Comparison of ENCODE assay signal across 1 cellular context in the genomic region with DNA sequence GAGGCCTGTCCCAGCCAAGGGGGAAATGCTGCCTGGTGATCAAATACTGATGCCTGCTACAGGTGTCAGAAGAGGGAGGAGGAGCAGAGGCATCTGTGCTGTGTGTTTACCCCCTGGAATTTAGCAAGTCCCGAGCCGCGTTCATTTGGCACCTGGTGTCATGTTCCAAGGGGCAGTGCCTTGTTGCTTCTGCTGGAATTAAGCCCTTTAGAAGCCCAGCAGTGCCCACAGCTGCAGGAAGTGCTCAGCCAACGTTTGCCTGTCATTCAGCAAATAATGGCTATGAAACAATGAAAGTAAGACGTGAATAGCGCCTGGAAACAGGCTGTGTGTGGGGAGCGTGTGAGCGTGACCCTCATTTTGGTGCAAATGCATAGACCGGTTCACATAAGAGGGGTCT.
TF ChIP-seq lines count a peak whose summit lies in the region.

No MANE protein-coding gene starts in this region.

TF ChIP-seq in GM23338, 12 proteins besides CTCF, POLR2A, EP300 and RAD21 (continued from another document):
- TF ChIP-seq, protein P1, sequence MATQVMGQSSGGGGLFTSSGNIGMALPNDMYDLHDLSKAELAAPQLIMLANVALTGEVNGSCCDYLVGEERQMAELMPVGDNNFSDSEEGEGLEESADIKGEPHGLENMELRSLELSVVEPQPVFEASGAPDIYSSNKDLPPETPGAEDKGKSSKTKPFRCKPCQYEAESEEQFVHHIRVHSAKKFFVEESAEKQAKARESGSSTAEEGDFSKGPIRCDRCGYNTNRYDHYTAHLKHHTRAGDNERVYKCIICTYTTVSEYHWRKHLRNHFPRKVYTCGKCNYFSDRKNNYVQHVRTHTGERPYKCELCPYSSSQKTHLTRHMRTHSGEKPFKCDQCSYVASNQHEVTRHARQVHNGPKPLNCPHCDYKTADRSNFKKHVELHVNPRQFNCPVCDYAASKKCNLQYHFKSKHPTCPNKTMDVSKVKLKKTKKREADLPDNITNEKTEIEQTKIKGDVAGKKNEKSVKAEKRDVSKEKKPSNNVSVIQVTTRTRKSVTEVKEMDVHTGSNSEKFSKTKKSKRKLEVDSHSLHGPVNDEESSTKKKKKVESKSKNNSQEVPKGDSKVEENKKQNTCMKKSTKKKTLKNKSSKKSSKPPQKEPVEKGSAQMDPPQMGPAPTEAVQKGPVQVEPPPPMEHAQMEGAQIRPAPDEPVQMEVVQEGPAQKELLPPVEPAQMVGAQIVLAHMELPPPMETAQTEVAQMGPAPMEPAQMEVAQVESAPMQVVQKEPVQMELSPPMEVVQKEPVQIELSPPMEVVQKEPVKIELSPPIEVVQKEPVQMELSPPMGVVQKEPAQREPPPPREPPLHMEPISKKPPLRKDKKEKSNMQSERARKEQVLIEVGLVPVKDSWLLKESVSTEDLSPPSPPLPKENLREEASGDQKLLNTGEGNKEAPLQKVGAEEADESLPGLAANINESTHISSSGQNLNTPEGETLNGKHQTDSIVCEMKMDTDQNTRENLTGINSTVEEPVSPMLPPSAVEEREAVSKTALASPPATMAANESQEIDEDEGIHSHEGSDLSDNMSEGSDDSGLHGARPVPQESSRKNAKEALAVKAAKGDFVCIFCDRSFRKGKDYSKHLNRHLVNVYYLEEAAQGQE (IDR thresholded peaks at IDR 0.05; ENCODE audit: unreplicated experiment): no peak
- TF ChIP-seq NANOG (IDR thresholded peaks at IDR 0.05; ENCODE audit: borderline replicate concordance) (no peak), EZH2 (IDR thresholded peaks at IDR 0.05; ENCODE audit: low read depth, unreplicated experiment) (no peak), POLR2AphosphoS5 (IDR thresholded peaks at IDR 0.05; ENCODE audit: low read depth) (no peak), ZNF331 (CRISPR knock-in tag; IDR thresholded peaks at IDR 0.05; ENCODE audit: low read depth) (no peak), EZH2phosphoT487 (IDR thresholded peaks at IDR 0.05; ENCODE audit: unreplicated experiment) (no peak)
- TF ChIP-seq, protein P2, sequence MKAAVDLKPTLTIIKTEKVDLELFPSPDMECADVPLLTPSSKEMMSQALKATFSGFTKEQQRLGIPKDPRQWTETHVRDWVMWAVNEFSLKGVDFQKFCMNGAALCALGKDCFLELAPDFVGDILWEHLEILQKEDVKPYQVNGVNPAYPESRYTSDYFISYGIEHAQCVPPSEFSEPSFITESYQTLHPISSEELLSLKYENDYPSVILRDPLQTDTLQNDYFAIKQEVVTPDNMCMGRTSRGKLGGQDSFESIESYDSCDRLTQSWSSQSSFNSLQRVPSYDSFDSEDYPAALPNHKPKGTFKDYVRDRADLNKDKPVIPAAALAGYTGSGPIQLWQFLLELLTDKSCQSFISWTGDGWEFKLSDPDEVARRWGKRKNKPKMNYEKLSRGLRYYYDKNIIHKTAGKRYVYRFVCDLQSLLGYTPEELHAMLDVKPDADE (IDR thresholded peaks at IDR 0.05): no peak
TF ChIP-seq in GM23338: peak in this region for 0.
